In the genomic region with DNA sequence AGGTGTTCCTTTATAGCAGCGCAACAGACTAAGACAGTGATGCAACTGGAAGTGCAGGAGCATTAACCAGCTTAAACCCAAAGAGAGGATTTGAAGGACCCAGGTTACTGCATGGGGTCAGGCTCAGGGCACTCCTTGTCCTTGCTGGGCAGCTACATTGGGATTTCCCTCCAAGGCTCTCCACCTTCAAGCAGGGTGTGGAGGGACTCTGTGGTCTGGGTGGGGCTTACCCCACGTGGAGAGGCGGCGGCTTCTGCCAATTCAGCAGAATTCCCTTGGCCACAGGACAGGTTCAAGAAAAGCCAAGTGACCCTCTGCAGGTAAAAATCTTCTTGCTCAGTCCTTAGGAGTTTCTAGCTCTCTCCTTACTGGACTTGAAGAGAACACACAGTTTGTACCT, we compare ENCODE assay signal across 21 cellular contexts. TPM values are rescaled to one million over a fixed set of nuclear protein-coding genes. Genes with fewer than 3 reads are reported as not detected.
DNase-seq lines count a peak whose midpoint lies in the region; ATAC-seq, FAIRE-seq and TF ChIP-seq lines count a peak whose summit lies in the region.
"Had no signal": no experiment of that assay in that cellular context is flagged by ENCODE, and none has a peak within 500 bp of the region (broad histone marks: within the 10 kb centered on the region; RNA-seq: fewer than 3 reads in every experiment).

No MANE protein-coding gene starts in this region.

- H3K4me1 Mint-ChIP-seq in activated T-cell treated with anti-CD3 and anti-CD28 coated beads, Interleukin-2, amount 50 U/mL, for 72 hours (ENCODE audit: low read depth) = peaks cover 71% of the 10 kb centered on the region
- peaks cover 10% of the 10 kb centered on the region for H3K4me1 Mint-ChIP-seq in neural progenitor cell

- TF ChIP-seq EP300 in H1 (IDR thresholded peaks at IDR 0.05; ENCODE audit: borderline replicate concordance in 1 of 2, low read depth in 2 of 2, low read length in 2 of 2) = no peak

- no peak overlapping the region for H3K18ac ChIP-seq in H1 (ENCODE audit: extremely low read depth, low read length)

- H3K4me2 ChIP-seq in H1 (ENCODE audit: insufficient read depth in 1 of 2, low read depth in 2 of 2, low read length in 2 of 2) = no peak overlapping the region
- H3K4me2 ChIP-seq in neural progenitor cell = no peak overlapping the region

- H3K4me3 ChIP-seq in WERI-Rb-1 (ENCODE audit: low read depth, low read length) = no peak overlapping the region
- no peak overlapping the region for H3K4me3 ChIP-seq in H1 (ENCODE audit: extremely low read depth in 1 of 4, insufficient read depth in 2 of 4, low read depth in 3 of 4, low read length in 4 of 4)
- H3K4me3 ChIP-seq in neural progenitor cell = no peak overlapping the region
- H3K4me3 ChIP-seq: GM23248 had no signal

- H3K79me2 ChIP-seq in H1 (ENCODE audit: control insufficient read depth in 1 of 2, insufficient read depth in 2 of 2, low read length in 2 of 2) = peaks cover 28 to 93% of the 10 kb centered on the region in 2 experiments
- peaks cover 99% of the 10 kb centered on the region for H3K79me2 ChIP-seq in neural progenitor cell (ENCODE audit: low read depth)

- no peak for DNase-seq in activated T-cell treated with anti-CD3 and anti-CD28 coated beads, Interleukin-2, amount 50 U/mL, for 72 hours
- DNase-seq in activated T-cell treated with anti-CD3 and anti-CD28 coated beads, Interleukin-2, amount 50 U/mL, for 48 hours = no peak
- DNase-seq in WERI-Rb-1 (peak; percentile 62), H1 (ENCODE audit: low read depth in 1 of 2, low spot score in 2 of 2) (no peak), neural progenitor cell (ENCODE audit: low spot score) (no peak), A172 (ENCODE audit: low spot score) (no peak)
- DNase-seq: CD4-positive, alpha-beta T cell; COR-L47; DMS79 treated with DMSO at 0.1 percent for 48 hours; GM23248; HCEC 1CT; KG1; MV-4-11; NCI-H1417; NCI-H187; NCI-H446; NCI-H526 treated with DMSO at 0.1 percent for 48 hours; Right ventricle myocardium superior had no signal

- H3F3A ChIP-seq in neural progenitor cell (ENCODE audit: low read depth) = no peaks in the 10 kb centered on the region

- H3K9me3 ChIP-seq in WERI-Rb-1 (ENCODE audit: severe bottlenecking) (no peaks in the 10 kb centered on the region), H1 (ENCODE audit: insufficient read depth in 2 of 2, low read depth in 1 of 2, low read length in 1 of 2) (no peaks in the 10 kb centered on the region), neural progenitor cell (ENCODE audit: low read depth) (no peaks in the 10 kb centered on the region)

- H2BK120ac ChIP-seq in H1 (replicated peaks; ENCODE audit: low read depth, low read length) = no peak overlapping the region

- TF ChIP-seq POLR2A in H1 (IDR thresholded peaks at IDR 0.05; ENCODE audit: control extremely low read depth in 1 of 2, low read depth in 2 of 2, low read length in 2 of 2) = no peak

- H2BK5ac ChIP-seq in H1 (ENCODE audit: low read depth, low read length) = no peak overlapping the region

- H3K23ac ChIP-seq in H1 (ENCODE audit: insufficient read length) = no peak overlapping the region

- H3K27ac ChIP-seq in WERI-Rb-1 = no peak overlapping the region; the same call in 1 of the 2 replicates
- H3K27ac ChIP-seq in H1 (ENCODE audit: low read depth, low read length) = no peak overlapping the region
- H3K27ac ChIP-seq in neural progenitor cell = no peak overlapping the region
- H3K27ac ChIP-seq: GM23248, HL-60 had no signal

- H3K27me3 ChIP-seq in WERI-Rb-1 (ENCODE audit: insufficient read depth, low read depth, severe bottlenecking) (no peaks in the 10 kb centered on the region), H1 (replicated peaks in 1 of 4; ENCODE audit: control insufficient read depth in 3 of 4, extremely low read depth in 1 of 4, insufficient read depth in 3 of 4, low read length in 3 of 4) (no peaks in the 10 kb centered on the region), neural progenitor cell (no peaks in the 10 kb centered on the region)

- H4K91ac ChIP-seq in H1 (replicated peaks; ENCODE audit: insufficient read length, low read length) = no peak overlapping the region

- CTCF ChIA-PET in H1 (lab: Charles Lee; ENCODE audit: partially characterized antibody) = no interaction called here

- no peaks in the 10 kb centered on the region for H3K23me2 ChIP-seq in H1 (ENCODE audit: low read depth, low read length)

- no peak overlapping the region for H2BK20ac ChIP-seq in H1 (ENCODE audit: low read length)

- no peak for FAIRE-seq in H1 (lab: Jason Lieb, UNC)

- no peak for TF ChIP-seq CTCF in WERI-Rb-1 (IDR thresholded peaks at IDR 0.05; ENCODE audit: low read depth, low read length)
- TF ChIP-seq CTCF in H1 (IDR thresholded peaks at IDR 0.05; ENCODE audit: control extremely low read depth in 1 of 3, insufficient read depth in 1 of 3, low read depth in 1 of 3, low read length in 3 of 3) = no peak
- no peak for TF ChIP-seq CTCF in neural progenitor cell (IDR thresholded peaks at IDR 0.05)

- H4K20me1 ChIP-seq in H1 (replicated peaks in 1 of 2; ENCODE audit: control insufficient read depth in 1 of 2, insufficient read depth in 2 of 2, low read length in 2 of 2) (peaks cover 2 to 14% of the 10 kb centered on the region in 2 experiments), neural progenitor cell (ENCODE audit: low read depth) (peaks cover 35% of the 10 kb centered on the region)

- POLR2A ChIA-PET in H1 (lab: Charles Lee; ENCODE audit: partially characterized antibody) = interaction anchor here (0.6 to 3.1 kb wide), 2 partner anchors 9 to 384 kb away, joined by 4 to 12 read pairs; no protein-coding TSS in a partner anchor

- ATAC-seq in activated T-cell treated with anti-CD3 and anti-CD28 coated beads, Interleukin-2, amount 50 U/mL, for 72 hours (replicated peaks in 1 of 2) = no peak
- ATAC-seq in GM18909 (IDR thresholded peaks at IDR 0.05; ENCODE audit: poor library complexity, unreplicated experiment) (no peak), GM19455 (IDR thresholded peaks at IDR 0.05; ENCODE audit: unreplicated experiment) (no peak)

- H3K56ac ChIP-seq in H1 (replicated peaks; ENCODE audit: insufficient read length, low read depth, low read length) = no peak overlapping the region

- H2AK5ac ChIP-seq in H1 (ENCODE audit: low read depth, low read length) = no peak overlapping the region

- 0 out of 2 replicates have a peak overlapping the region, but pooled peaks have one; percentile 16 for H4K8ac ChIP-seq in H1 (ENCODE audit: extremely low read depth, insufficient read depth, low read length)

- H3K14ac ChIP-seq in H1 (ENCODE audit: insufficient read length) = no peak overlapping the region

- H2AFZ ChIP-seq in H1 (ENCODE audit: low read length) = no peak overlapping the region
- H2AFZ ChIP-seq in neural progenitor cell (replicated peaks) = no peak overlapping the region
- H2AFZ ChIP-seq: GM23248 had no signal

- no peak overlapping the region for H3K9ac ChIP-seq in H1 (replicated peaks in 1 of 4; ENCODE audit: extremely low read depth in 1 of 4, low read depth in 3 of 4, low read length in 3 of 4)
- no peak overlapping the region for H3K9ac ChIP-seq in neural progenitor cell
- H3K9ac ChIP-seq: GM23248 had no signal

- no peak overlapping the region for H2BK15ac ChIP-seq in H1 (ENCODE audit: low read length)

- H3K4me3 Mint-ChIP-seq in activated T-cell treated with anti-CD3 and anti-CD28 coated beads, Interleukin-2, amount 50 U/mL, for 72 hours = no peak overlapping the region
- H3K4me3 Mint-ChIP-seq in neural progenitor cell = no peak overlapping the region
- H3K4me3 Mint-ChIP-seq: CD4-positive, alpha-beta T cell had no signal

- H3K79me1 ChIP-seq in H1 (ENCODE audit: low read depth, low read length) = peaks cover 17% of the 10 kb centered on the region

- H3K4ac ChIP-seq in H1 (replicated peaks; ENCODE audit: insufficient read length, low read depth, low read length) = no peak overlapping the region

- WGBS in H1 (ENCODE audit: extremely low coverage in 1 of 2, insufficient coverage in 1 of 2, insufficient read length in 1 of 2, insufficient replicate concordance in 2 of 2, low coverage in 1 of 2, low lambda C conversion rate in 2 of 2, missing lambda C conversion rate in 1 of 2), 2 experiments = 92% methylated on average over 4 of the region's 4 CpGs; no CpG with 5 or more reads in 1 of the 2 experiments

- peak overlapping the region; percentile 10 for H3K27ac Mint-ChIP-seq in activated T-cell treated with anti-CD3 and anti-CD28 coated beads, Interleukin-2, amount 50 U/mL, for 72 hours
- peak overlapping the region; percentile 31 for H3K27ac Mint-ChIP-seq in neural progenitor cell
- H3K27ac Mint-ChIP-seq: CD4-positive, alpha-beta T cell had no signal

- H3K36me3 ChIP-seq in WERI-Rb-1 (peaks cover 87% of the 10 kb centered on the region), H1 (ENCODE audit: control insufficient read depth in 2 of 4, insufficient read depth in 4 of 4, low read length in 3 of 4) (peaks cover 3 to 34% (median 23%) of the 10 kb centered on the region in 4 experiments; a peak in 7 of 8 replicates), neural progenitor cell (peaks cover 3% of the 10 kb centered on the region)

- H3K9me3 Mint-ChIP-seq in activated T-cell treated with anti-CD3 and anti-CD28 coated beads, Interleukin-2, amount 50 U/mL, for 72 hours = peaks cover 2% of the 10 kb centered on the region in 2 donors
- no peaks in the 10 kb centered on the region for H3K9me3 Mint-ChIP-seq in neural progenitor cell
- H3K9me3 Mint-ChIP-seq: CD4-positive, alpha-beta T cell had no signal

- H3K27me3 Mint-ChIP-seq in activated T-cell treated with anti-CD3 and anti-CD28 coated beads, Interleukin-2, amount 50 U/mL, for 72 hours (ENCODE audit: low read depth) = no peaks in the 10 kb centered on the region
- no peaks in the 10 kb centered on the region for H3K27me3 Mint-ChIP-seq in neural progenitor cell (ENCODE audit: insufficient read depth, low read depth)
- H3K27me3 Mint-ChIP-seq: CD4-positive, alpha-beta T cell had no signal

- H3K36me3 Mint-ChIP-seq in activated T-cell treated with anti-CD3 and anti-CD28 coated beads, Interleukin-2, amount 50 U/mL, for 72 hours (ENCODE audit: insufficient read depth in 2 of 2) = peaks cover 22 to 36% of the 10 kb centered on the region in 2 donors
- peaks cover 42% of the 10 kb centered on the region for H3K36me3 Mint-ChIP-seq in neural progenitor cell

- no peak overlapping the region for H4K5ac ChIP-seq in H1 (ENCODE audit: insufficient read length, low read depth, low read length)

- H3K4me1 ChIP-seq in H1 (replicated peaks in 1 of 4; ENCODE audit: control insufficient read depth in 3 of 4, insufficient read depth in 4 of 4, low read length in 3 of 4) (peaks cover 0 to 9% (median 3%) of the 10 kb centered on the region in 4 experiments; a peak in 5 of 7 replicates), neural progenitor cell (peaks cover 5% of the 10 kb centered on the region)

- TF ChIP-seq RAD21 in H1 (IDR thresholded peaks at IDR 0.05 in 1 of 2, conservative IDR thresholded peaks at IDR 0.05 in 1 of 2; ENCODE audit: low read depth in 2 of 2, low read length in 2 of 2) = no peak

- H2BK12ac ChIP-seq in H1 (ENCODE audit: low read depth, low read length) = no peak overlapping the region

RNA-seq across cellular contexts. Expression of a gene that starts 6.5 kb away (rescaled TPM):
- 10 to 100 TPM; 52.6 to 62.0 TPM for total RNA-seq in activated T-cell treated with anti-CD3 and anti-CD28 coated beads, Interleukin-2, amount 50 U/mL, for 72 hours
- total RNA-seq in H1 (2021; fragmentation: NEBNext Ultra II Directional; extraction: Animal tissue kit (Norgen Biotek cat#: 25700)) = 96.7 and 97.3 TPM in 2 replicates
- 25.8 and 27.0 TPM in 2 replicates for polyA plus RNA-seq in H1 (2011; rRNA removed)
- 26.8 TPM for polyA plus RNA-seq in H1 (2011; cell fraction: cytosol; rRNA removed)
- polyA plus RNA-seq in H1 (2011; cell fraction: nucleus; rRNA removed) = 33.9 TPM
- 43.2 to 52.8 TPM (median 48.2 TPM) in 4 replicates for polyA plus RNA-seq in H1 (2012, experiment 1 of 2)
- 12.0 TPM for polyA plus RNA-seq in H1 (2012, experiment 2 of 2)
- 49.1 TPM for polyA plus RNA-seq in H1 (2013, experiment 1 of 2)
- 49.5 TPM for polyA plus RNA-seq in H1 (2013, experiment 2 of 2)
- polyA minus RNA-seq in H1 (2011; rRNA and poly(A)+ RNA removed) = 42.4 and 47.6 TPM in 2 replicates
- 38.3 TPM for polyA minus RNA-seq in H1 (2011; cell fraction: cytosol; rRNA and poly(A)+ RNA removed)
- polyA minus RNA-seq in H1 (2011; cell fraction: nucleus; rRNA and poly(A)+ RNA removed) = 28.8 TPM
- total RNA-seq in neural progenitor cell (ENCODE audit: low replicate concordance) = 45.0 TPM in 2 replicates
- total RNA-seq in A172 (2014; rRNA removed; shearing (Covaris generic)) = 61.0 and 70.9 TPM in 2 replicates

RNA-seq across cellular contexts. Expression of a gene that starts 6.6 kb away (rescaled TPM):
- total RNA-seq in activated T-cell treated with anti-CD3 and anti-CD28 coated beads, Interleukin-2, amount 50 U/mL, for 72 hours = 1 to 10 TPM; 1.3 to 1.9 TPM
- total RNA-seq in H1 (2021; fragmentation: NEBNext Ultra II Directional; extraction: Animal tissue kit (Norgen Biotek cat#: 25700)) = 0.71 and 0.93 TPM in 2 replicates
- 0.51 and 0.52 TPM in 2 replicates for polyA plus RNA-seq in H1 (2011; rRNA removed)
- 0.83 TPM for polyA plus RNA-seq in H1 (2011; cell fraction: cytosol; rRNA removed)
- polyA plus RNA-seq in H1 (2011; cell fraction: nucleus; rRNA removed) = 0.76 TPM
- 0.50 to 0.85 TPM (median 0.63 TPM) in 4 replicates for polyA plus RNA-seq in H1 (2012, experiment 1 of 2)
- polyA plus RNA-seq in H1 (2012, experiment 2 of 2) = 0.30 TPM
- polyA plus RNA-seq in H1 (2013, experiment 1 of 2) = 0.43 TPM
- 0.46 TPM for polyA plus RNA-seq in H1 (2013, experiment 2 of 2)
- 0.68 and 1.1 TPM in 2 replicates for polyA minus RNA-seq in H1 (2011; rRNA and poly(A)+ RNA removed)
- polyA minus RNA-seq in H1 (2011; cell fraction: cytosol; rRNA and poly(A)+ RNA removed) = 1.2 TPM
- 2.4 TPM for polyA minus RNA-seq in H1 (2011; cell fraction: nucleus; rRNA and poly(A)+ RNA removed)
- total RNA-seq in neural progenitor cell (ENCODE audit: low replicate concordance) = 0.71 and 1.1 TPM in 2 replicates
- 8.8 and 9.1 TPM in 2 replicates for total RNA-seq in A172 (2014; rRNA removed; shearing (Covaris generic))
- total RNA-seq: Right ventricle myocardium superior had no signal

RNA-seq across cellular contexts. Expression of a gene that starts 53.0 kb away (rescaled TPM):
- total RNA-seq in activated T-cell treated with anti-CD3 and anti-CD28 coated beads, Interleukin-2, amount 50 U/mL, for 72 hours = 10 to 100 TPM; 87.9 to 99.5 TPM
- 112 and 116 TPM in 2 replicates for total RNA-seq in H1 (2021; fragmentation: NEBNext Ultra II Directional; extraction: Animal tissue kit (Norgen Biotek cat#: 25700))
- 78.0 and 98.0 TPM in 2 replicates for polyA plus RNA-seq in H1 (2011; rRNA removed)
- 101 TPM for polyA plus RNA-seq in H1 (2011; cell fraction: cytosol; rRNA removed)
- polyA plus RNA-seq in H1 (2011; cell fraction: nucleus; rRNA removed) = 89.3 TPM
- 67.6 to 101 TPM (median 96.1 TPM) in 4 replicates for polyA plus RNA-seq in H1 (2012, experiment 1 of 2)
- polyA plus RNA-seq in H1 (2012, experiment 2 of 2) = 57.4 TPM
- 51.4 TPM for polyA plus RNA-seq in H1 (2013, experiment 1 of 2)
- 46.9 TPM for polyA plus RNA-seq in H1 (2013, experiment 2 of 2)
- polyA minus RNA-seq in H1 (2011; rRNA and poly(A)+ RNA removed) = 109 and 120 TPM in 2 replicates
- polyA minus RNA-seq in H1 (2011; cell fraction: cytosol; rRNA and poly(A)+ RNA removed) = 67.0 TPM
- polyA minus RNA-seq in H1 (2011; cell fraction: nucleus; rRNA and poly(A)+ RNA removed) = 33.6 TPM
- 43.3 and 54.0 TPM in 2 replicates for total RNA-seq in neural progenitor cell (ENCODE audit: low replicate concordance)
- total RNA-seq in A172 (2014; rRNA removed; shearing (Covaris generic)) = 313 and 330 TPM in 2 replicates
